Comparison of ENCODE assay signal across 8 cellular contexts in the genomic region with DNA sequence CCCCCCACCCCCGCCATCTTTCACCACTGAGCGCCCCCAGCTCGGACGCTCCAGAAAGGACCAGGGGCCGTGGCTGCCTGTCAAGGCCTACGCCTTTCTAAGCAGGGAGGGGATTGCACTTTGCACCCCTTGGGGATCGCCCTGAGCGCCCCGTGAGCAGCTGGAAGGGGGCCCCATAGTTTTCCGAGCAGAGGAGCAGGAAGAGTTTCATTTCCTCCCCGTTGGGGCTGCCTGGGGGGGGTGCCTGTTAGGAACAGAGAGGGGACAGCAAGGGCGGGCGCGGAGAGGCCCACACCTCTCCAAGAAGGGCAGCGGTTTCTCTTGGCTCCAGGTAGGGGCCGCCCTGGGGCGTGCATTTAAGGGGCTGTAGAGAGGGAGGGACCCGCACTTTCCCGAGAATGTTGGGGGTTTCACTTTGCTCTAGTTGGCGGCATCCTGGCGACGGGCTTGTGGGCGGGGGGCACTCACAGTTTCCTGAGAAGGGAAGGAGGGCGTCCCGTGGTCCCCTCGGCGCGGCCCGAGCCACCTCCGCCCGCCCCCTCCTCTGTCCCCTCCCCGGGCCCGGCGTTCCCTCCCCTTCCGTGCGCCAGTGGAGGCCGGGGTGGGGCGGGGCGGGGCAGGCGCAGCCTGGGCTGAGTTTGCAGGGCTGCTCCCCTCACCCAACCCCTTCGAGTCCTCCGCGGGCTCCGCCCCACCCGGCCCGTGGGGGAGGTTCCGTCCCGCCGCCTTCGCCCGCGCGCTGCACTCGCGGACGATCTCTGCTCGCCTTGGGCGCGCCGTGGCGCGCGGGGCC.
DNase-seq lines count a peak whose midpoint lies in the region; ATAC-seq lines count a peak whose summit lies in the region.

No MANE protein-coding gene starts in this region.

- H3K36me3 Mint-ChIP-seq in memory B cell, result peaks cover 20% of the 10 kb centered on the region

- ATAC-seq in GM19035 (IDR thresholded peaks at IDR 0.05; ENCODE audit: unreplicated experiment) (peak; percentile 92), HG03342 (IDR thresholded peaks at IDR 0.05; ENCODE audit: unreplicated experiment) (peak; percentile 92), memory B cell (ENCODE audit: low read depth) (peak; percentile 93)
- ATAC-seq in activated CD4-positive, CD25-positive, alpha-beta regulatory T cell treated with anti-CD3 and anti-CD28 coated beads, Interleukin-2, amount 50 U/mL, for 24 hours, result peak; percentile 97 to 98

- H3K9me3 Mint-ChIP-seq in memory B cell, result no peaks in the 10 kb centered on the region

- H3K27ac Mint-ChIP-seq in memory B cell, result peak overlapping the region; percentile 81

- H3K4me1 Mint-ChIP-seq in memory B cell, result peaks cover 24% of the 10 kb centered on the region

- no peaks in the 10 kb centered on the region for H3K27me3 Mint-ChIP-seq in memory B cell

- peak overlapping the region; percentile 90 for H3K4me3 Mint-ChIP-seq in memory B cell

- DNase-seq in A172 (ENCODE audit: low spot score) (peak; percentile 73), dermis blood vessel endothelial cell (peak; percentile 88), memory B cell (ENCODE audit: low spot score in 2 of 2) (peak; percentile 70 to 79), NCI-H187 (lab: John Stamatoyannopoulos, UW) (no peak)
- DNase-seq in stimulated activated CD8-positive, alpha-beta memory T cell treated with anti-CD3 and anti-CD28 coated beads, Interleukin-15, amount 100 ng/mL, for 24 hours (ENCODE audit: low read depth), result peak; percentile 63

Comparison
In these comparisons a context has a peak if more than half of its experiments do, and no peak if none do; other contexts are left out.
1. DNase-seq: peak in A172 (single experiment), dermis blood vessel endothelial cell (single experiment), memory B cell (2 of 2) and stimulated activated CD8-positive, alpha-beta memory T cell treated with anti-CD3 and anti-CD28 coated beads, Interleukin-15, amount 100 ng/mL, for 24 hours (single experiment); none in NCI-H187 (0 of 2).
2. Peak in every context shown above with its lines, with median percentiles within 50 percentile points of each other: ATAC-seq.